In the genomic region with DNA sequence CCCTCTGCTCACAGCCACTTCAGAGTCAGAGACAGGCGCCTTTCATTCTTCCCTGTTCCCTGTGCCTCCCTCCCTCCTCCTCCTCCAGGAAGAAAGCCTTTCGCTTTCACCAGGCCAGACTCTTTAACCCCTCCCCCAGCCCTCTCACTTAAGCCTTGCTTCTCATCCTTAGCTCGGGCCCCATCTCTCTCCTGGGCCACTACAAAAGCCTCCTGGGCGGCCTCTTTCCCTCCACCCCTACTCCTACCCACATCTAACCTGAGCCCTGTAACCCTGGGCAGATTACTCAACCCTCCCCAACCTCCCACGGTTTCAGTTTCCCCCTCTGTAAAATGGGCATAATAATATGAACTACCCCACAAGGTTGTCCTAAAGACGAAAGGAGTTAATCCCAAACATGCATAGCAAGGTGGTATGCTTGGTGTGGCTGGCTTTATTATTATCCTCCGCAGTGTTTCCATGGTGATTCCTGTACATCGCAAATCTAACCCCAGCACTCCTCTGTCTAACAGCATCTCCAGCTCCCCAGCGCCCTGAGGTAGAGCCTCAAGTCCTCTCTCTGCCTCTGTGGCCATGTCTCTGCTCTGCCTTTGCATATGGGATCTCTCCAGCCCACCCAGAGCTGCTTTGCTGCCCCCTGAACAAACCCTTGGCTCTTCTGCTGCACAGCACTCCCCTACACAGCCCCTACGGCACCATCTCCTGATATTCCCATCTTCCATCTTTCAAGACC, we compare ENCODE assay signal across 1 cellular context.
TF ChIP-seq lines count a peak whose summit lies in the region.

No MANE protein-coding gene starts in this region.

TF ChIP-seq in K562, 482 proteins besides CTCF, POLR2A, EP300 and RAD21:
- TF ChIP-seq RBM25 (IDR thresholded peaks at IDR 0.05; ENCODE audit: low read depth, low read length, severe bottlenecking) (peak; percentile 45), NCOA4 (IDR thresholded peaks at IDR 0.05; ENCODE audit: partially characterized antibody) (no peak)
